Comparison of ENCODE assay signal across 1 cellular context in the genomic region with DNA sequence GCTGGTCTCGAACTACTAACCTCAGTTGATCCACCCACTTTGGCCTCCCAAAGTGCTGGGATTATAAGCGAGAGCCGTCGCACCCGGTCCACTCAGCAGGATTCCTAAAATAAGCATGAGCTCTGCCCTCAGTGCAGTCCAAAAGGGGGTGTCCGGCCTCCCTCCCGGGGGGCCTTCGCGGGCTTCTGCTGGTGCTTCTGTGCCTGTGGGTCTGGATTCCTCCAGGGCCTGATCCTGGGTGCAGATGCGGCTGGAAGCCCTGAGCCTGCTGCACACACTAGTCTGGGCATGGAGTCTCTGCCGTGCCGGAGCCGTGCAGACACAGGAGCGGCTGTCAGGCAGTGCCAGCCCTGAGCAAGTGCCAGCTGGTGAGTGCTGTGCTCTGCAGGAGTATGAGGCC. TPM values are rescaled to one million over a fixed set of nuclear protein-coding genes. Genes with fewer than 3 reads are reported as not detected.
"Had no signal": no experiment of that assay in that cellular context is flagged by ENCODE, and none has a peak within 500 bp of the region (broad histone marks: within the 10 kb centered on the region; RNA-seq: fewer than 3 reads in every experiment).

No MANE protein-coding gene starts in this region.

RNA-seq across cellular contexts. Expression of a gene that starts 23.5 kb away (rescaled TPM):
- polyA plus RNA-seq: naive thymus-derived CD8-positive, alpha-beta T cell had no signal
